ENCODE assay signal across 10 cellular contexts in the genomic region with DNA sequence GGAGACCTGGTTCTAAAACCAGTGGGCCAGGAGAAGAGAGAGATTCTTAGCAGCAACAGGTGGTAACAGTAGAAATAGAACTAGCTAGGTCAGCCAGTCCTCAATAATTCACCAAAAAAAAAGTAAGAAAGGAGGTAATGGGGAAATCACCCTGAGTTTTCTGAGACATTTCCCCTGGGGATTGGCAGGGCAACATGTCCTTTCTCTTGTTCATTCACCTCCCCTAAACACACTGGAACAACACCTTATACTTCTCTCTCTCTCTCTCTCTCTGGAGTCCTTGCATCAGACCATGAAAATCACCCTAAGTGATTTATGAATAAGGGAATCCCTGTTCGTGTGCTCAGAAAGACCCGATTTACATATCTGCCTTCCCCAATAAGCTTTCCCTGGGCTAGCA.
A peak's percentile ranks its signal among the peaks of the same experiment; 100 is the strongest.
DNase-seq lines count a peak whose midpoint lies in the region; ATAC-seq and TF ChIP-seq lines count a peak whose summit lies in the region.
"Had no signal": no experiment of that assay in that cellular context is flagged by ENCODE, and none has a peak within 500 bp of the region (broad histone marks: within the 10 kb centered on the region; RNA-seq: fewer than 3 reads in every experiment).

No MANE protein-coding gene starts in this region.

- no TSS peak for BruUV-seq in MCF 10A (replicated peaks; lab: Mats Ljungman, UMichigan)

- DNase-seq in natural killer cell: no peak
- DNase-seq in natural killer cell treated with Interleukin-12 subunit alpha and Interleukin-12 subunit beta and Interleukin-15 and Interleukin-18, amount 100 ng/mL, for 72 hours (ENCODE audit: low spot score): no peak
- peak; percentile 33 for DNase-seq in NB4 (ENCODE audit: low read depth)
- DNase-seq in MCF 10A (ENCODE audit: unreplicated experiment): no peak
- no peak for DNase-seq in iPS-NIHi11 (ENCODE audit: low spot score)
- DNase-seq in T-helper 2 cell treated with Interferon-gamma antibody and Interleukin-4, amounts not matched to agents 5 μg/mL and 100 μg/mL, for 36 hours (ENCODE audit: low spot score): no peak
- DNase-seq in HPDE6-E6E7 (ENCODE audit: extremely low spot score): no peak
- DNase-seq: effector CD8-positive, alpha-beta T cell; NCI-H446 had no signal

- H3K27me3 Mint-ChIP-seq in natural killer cell (ENCODE audit: low read depth in 2 of 2) (no peaks in the 10 kb centered on the region), MCF 10A (ENCODE audit: insufficient read depth, unreplicated experiment) (no peaks in the 10 kb centered on the region)
- H3K27me3 Mint-ChIP-seq in natural killer cell treated with Interleukin-12 subunit alpha and Interleukin-12 subunit beta and Interleukin-15 and Interleukin-18, amount 100 ng/mL, for 72 hours: no peaks in the 10 kb centered on the region
- no peaks in the 10 kb centered on the region for H3K27me3 Mint-ChIP-seq in T-helper 2 cell treated with Interferon-gamma antibody and Interleukin-4, amounts not matched to agents 5 μg/mL and 100 μg/mL, for 36 hours (ENCODE audit: low read depth)

- H3K27ac Mint-ChIP-seq in natural killer cell (peak overlapping the region; percentile 10 to 93), MCF 10A (ENCODE audit: low read depth, unreplicated experiment) (no peak overlapping the region)
- H3K27ac Mint-ChIP-seq in natural killer cell treated with Interleukin-12 subunit alpha and Interleukin-12 subunit beta and Interleukin-15 and Interleukin-18, amount 100 ng/mL, for 72 hours: peak overlapping the region in 1 of 2 donors; percentile 65
- H3K27ac Mint-ChIP-seq in T-helper 2 cell treated with Interferon-gamma antibody and Interleukin-4, amounts not matched to agents 5 μg/mL and 100 μg/mL, for 36 hours: no peak overlapping the region

- POLR2A ChIA-PET in MCF 10A (lab: Yijun Ruan, JAX): no interaction called here

- ATAC-seq in natural killer cell: no peak
- no peak for ATAC-seq in natural killer cell treated with Interleukin-12 subunit alpha and Interleukin-12 subunit beta and Interleukin-15 and Interleukin-18, amount 100 ng/mL, for 72 hours
- ATAC-seq in HG02571 (IDR thresholded peaks at IDR 0.05; ENCODE audit: unreplicated experiment): peak; percentile 72

- TF ChIP-seq POLR2A in NB4 (IDR thresholded peaks at IDR 0.05; ENCODE audit: extremely low read depth, insufficient read length): no peak

- H3K9me3 Mint-ChIP-seq in natural killer cell: no peaks in the 10 kb centered on the region
- no peaks in the 10 kb centered on the region for H3K9me3 Mint-ChIP-seq in natural killer cell treated with Interleukin-12 subunit alpha and Interleukin-12 subunit beta and Interleukin-15 and Interleukin-18, amount 100 ng/mL, for 72 hours
- H3K9me3 Mint-ChIP-seq in MCF 10A (ENCODE audit: unreplicated experiment): no peaks in the 10 kb centered on the region
- H3K9me3 Mint-ChIP-seq in T-helper 2 cell treated with Interferon-gamma antibody and Interleukin-4, amounts not matched to agents 5 μg/mL and 100 μg/mL, for 36 hours: no peaks in the 10 kb centered on the region

- H3K4me3 ChIP-seq in NB4 (ENCODE audit: low read depth, low read length): no peak overlapping the region

- intact Hi-C loops in natural killer cell (cut with micrococcal nuclease): no loop called here
- intact Hi-C loops in MCF 10A (cut with micrococcal nuclease): no loop called here

- no peak for TF ChIP-seq CTCF in natural killer cell (IDR thresholded peaks at IDR 0.05)
- TF ChIP-seq CTCF in NB4 (IDR thresholded peaks at IDR 0.05; ENCODE audit: low read depth, low read length): no peak
- no peak for TF ChIP-seq CTCF in MCF 10A (IDR thresholded peaks at IDR 0.05; ENCODE audit: unreplicated experiment)

- H3K4me3 Mint-ChIP-seq in natural killer cell (peak overlapping the region; percentile 59), MCF 10A (ENCODE audit: unreplicated experiment) (no peak overlapping the region)
- H3K4me3 Mint-ChIP-seq in natural killer cell treated with Interleukin-12 subunit alpha and Interleukin-12 subunit beta and Interleukin-15 and Interleukin-18, amount 100 ng/mL, for 72 hours: no peak overlapping the region
- H3K4me3 Mint-ChIP-seq in T-helper 2 cell treated with Interferon-gamma antibody and Interleukin-4, amounts not matched to agents 5 μg/mL and 100 μg/mL, for 36 hours: no peak overlapping the region

- CTCF ChIA-PET in MCF 10A (lab: Yijun Ruan, JAX): no interaction called here

- H3K36me3 Mint-ChIP-seq in natural killer cell (no peaks in the 10 kb centered on the region), MCF 10A (ENCODE audit: insufficient read depth, unreplicated experiment) (peaks cover 14% of the 10 kb centered on the region)
- H3K36me3 Mint-ChIP-seq in natural killer cell treated with Interleukin-12 subunit alpha and Interleukin-12 subunit beta and Interleukin-15 and Interleukin-18, amount 100 ng/mL, for 72 hours: peaks cover 32% of the 10 kb centered on the region
- peaks cover 65% of the 10 kb centered on the region for H3K36me3 Mint-ChIP-seq in T-helper 2 cell treated with Interferon-gamma antibody and Interleukin-4, amounts not matched to agents 5 μg/mL and 100 μg/mL, for 36 hours (ENCODE audit: low read depth)

- H3K4me1 Mint-ChIP-seq in natural killer cell: peaks cover 35 to 38% of the 10 kb centered on the region in 2 donors
- peaks cover 29 to 37% of the 10 kb centered on the region in 2 donors for H3K4me1 Mint-ChIP-seq in natural killer cell treated with Interleukin-12 subunit alpha and Interleukin-12 subunit beta and Interleukin-15 and Interleukin-18, amount 100 ng/mL, for 72 hours (ENCODE audit: low read depth in 2 of 2)
- H3K4me1 Mint-ChIP-seq in MCF 10A (ENCODE audit: insufficient read depth, unreplicated experiment): peaks cover 19% of the 10 kb centered on the region
- H3K4me1 Mint-ChIP-seq in T-helper 2 cell treated with Interferon-gamma antibody and Interleukin-4, amounts not matched to agents 5 μg/mL and 100 μg/mL, for 36 hours (ENCODE audit: low read depth): peaks cover 39% of the 10 kb centered on the region

Comparison
In these comparisons a context has a peak if more than half of its experiments do, and no peak if none do; other contexts are left out.
1. H3K27ac Mint-ChIP-seq: peak in natural killer cell (2 of 2); none in MCF 10A (single experiment) and T-helper 2 cell treated with Interferon-gamma antibody and Interleukin-4, amounts not matched to agents 5 μg/mL and 100 μg/mL, for 36 hours (single experiment).